4 cellular contexts compared by ENCODE assay signal in genomic region chr2:203985978-203986377, GRCh38. TPM values are rescaled to one million over a fixed set of nuclear protein-coding genes. Genes with fewer than 3 reads are reported as not detected.
DNase-seq lines count a peak whose midpoint lies in the region; ATAC-seq, FAIRE-seq and TF ChIP-seq lines count a peak whose summit lies in the region.
"Not testable (repeated sequence)": the region's sequence is repeated elsewhere in the genome, so short reads cannot be mapped to it uniquely, and the experiment has no call there.
"Had no signal": no experiment of that assay in that cellular context is flagged by ENCODE, and none has a peak within 500 bp of the region (broad histone marks: within the 10 kb centered on the region; RNA-seq: fewer than 3 reads in every experiment).

No MANE protein-coding gene starts in this region.

- ATAC-seq in A549 = not testable (repeated sequence)

- CTCF ChIA-PET in A549 (lab: Yijun Ruan, JAX) = interaction anchor here (2.3 kb wide), 1 partner anchor 9 kb away, joined by 7 read pairs; no protein-coding TSS in a partner anchor
- CTCF ChIA-PET in HEK293 (lab: Yijun Ruan, JAX) = interaction anchor here (0.5 kb wide), 1 partner anchor 1815 kb away, joined by 3 read pairs; no protein-coding TSS in a partner anchor

- not testable (repeated sequence) for H3K4me2 ChIP-seq in A549

- TF ChIP-seq POLR2A in A549 (IDR thresholded peaks at IDR 0.05; ENCODE audit: low read length) = not testable (repeated sequence)

- H3K4me1 ChIP-seq in A549; HEK293 (ENCODE audit: control insufficient read depth, insufficient read depth, low read length): not testable (repeated sequence)

- 33% methylated on average over 3 of the region's 3 CpGs for WGBS in A549 (ENCODE audit: missing lambda C conversion rate)

- H3K4me3 ChIP-seq in A549; HEK293 (ENCODE audit: low read depth, low read length): not testable (repeated sequence)

- not testable (repeated sequence) for TF ChIP-seq EP300 in A549 (IDR thresholded peaks at IDR 0.05)

- not testable (repeated sequence) for FAIRE-seq in A549 (lab: Jason Lieb, UNC)

- H3K27ac ChIP-seq in A549; HEK293 (ENCODE audit: extremely low read depth, low read depth, low read length): not testable (repeated sequence)

- H3K9me3 ChIP-seq in A549; HEK293 (ENCODE audit: control insufficient read depth, insufficient read depth, low read depth, low read length): not testable (repeated sequence)

- H3K36me3 ChIP-seq in HEK293 (ENCODE audit: control insufficient read depth in 2 of 2, insufficient read depth in 1 of 2, low read length in 2 of 2) = not testable (repeated sequence)

- not testable (repeated sequence) for TF ChIP-seq CTCF in A549 (IDR thresholded peaks at IDR 0.05); HEK293 (tag by site-specific recombination; IDR thresholded peaks at IDR 0.05)

- POLR2A ChIA-PET in A549 (lab: Yijun Ruan, JAX); HEK293 (lab: Yijun Ruan, JAX): not testable (repeated sequence)

- not testable (repeated sequence) for DNase-seq in A549 (ENCODE audit: low read depth in 1 of 2, low spot score in 1 of 2)

- not testable (repeated sequence) for TF ChIP-seq RAD21 in A549 (conservative IDR thresholded peaks at IDR 0.05 in 1 of 2, IDR thresholded peaks at IDR 0.05 in 1 of 2)

TF ChIP-seq in A549, 52 proteins besides CTCF, POLR2A, EP300 and RAD21:
- TF ChIP-seq ZC3H11A (IDR thresholded peaks at IDR 0.05) = peak; percentile 59
TF ChIP-seq in A549: peak in this region for 1; not testable (repeated sequence) for 51.

TF ChIP-seq in HEK293, 187 proteins besides CTCF, POLR2A, EP300 and RAD21:
- 0 out of 2 replicates have a peak, but pooled peaks have one; percentile 28 for TF ChIP-seq ZBTB11 (tag by site-specific recombination; conservative IDR thresholded peaks at IDR 0.05; ENCODE audit: low read depth)
- peak; percentile 53; the same call in 1 of the 2 replicates for TF ChIP-seq ZNF394 (tag by site-specific recombination; IDR thresholded peaks at IDR 0.05; ENCODE audit: borderline replicate concordance)
- TF ChIP-seq REST (tag by site-specific recombination; IDR thresholded peaks at IDR 0.05) = 0 out of 2 replicates have a peak, but pooled peaks have one; percentile 32
- TF ChIP-seq ZNF426 (tag by site-specific recombination; IDR thresholded peaks at IDR 0.05) = peak; percentile 44
- peak; percentile 50; the same call in 1 of the 2 replicates for TF ChIP-seq ZNF518A (tag by site-specific recombination; conservative IDR thresholded peaks at IDR 0.05; ENCODE audit: low read depth)
- TF ChIP-seq ZNF555 (tag by site-specific recombination; conservative IDR thresholded peaks at IDR 0.05) = peak; percentile 33
- TF ChIP-seq ZBTB8A (tag by site-specific recombination; IDR thresholded peaks at IDR 0.05) = peak; percentile 29; the same call in 1 of the 2 replicates
- TF ChIP-seq ZNF623 (tag by site-specific recombination; IDR thresholded peaks at IDR 0.05) = peak; percentile 33; the same call in 1 of the 2 replicates
TF ChIP-seq in HEK293: peak in this region for 8; not testable (repeated sequence) for 179.

RNA-seq across cellular contexts. Expression of gene ICOS, which starts 49.4 kb away (rescaled TPM):
- polyA plus RNA-seq in A549 (2011; rRNA removed) = not detected in 2 replicates
- polyA plus RNA-seq in A549 (2012; cell fraction: cytosol; rRNA removed) = not detected in 2 replicates
- not detected in 2 replicates for polyA plus RNA-seq in A549 (2012; cell fraction: nucleus; rRNA removed)
- not detected in 3 replicates for polyA plus RNA-seq in A549 (2017; fragmentation: RNase III; extraction: RNeasy Plus Mini Kit Qiagen cat#74134 plus additional on column Dnase treatment)
- polyA minus RNA-seq in A549 (2011; rRNA and poly(A)+ RNA removed) = not detected in 2 replicates
- polyA plus RNA-seq: AG04450, BJ had no signal
